Comparison of ENCODE assay signal across 12 cellular contexts in genomic region chr5:180007582-180007981, GRCh38.
DNase-seq lines count a peak whose midpoint lies in the region; ATAC-seq and TF ChIP-seq lines count a peak whose summit lies in the region.
"Had no signal": no experiment of that assay in that cellular context is flagged by ENCODE, and none has a peak within 500 bp of the region (broad histone marks: within the 10 kb centered on the region; RNA-seq: fewer than 3 reads in every experiment).

No MANE protein-coding gene starts in this region.

- peaks cover 50% of the 10 kb centered on the region for H3K36me3 Mint-ChIP-seq in nephron progenitor cell (ENCODE audit: low read depth)

- TF ChIP-seq CTCF in choroid plexus epithelial cell (conservative IDR thresholded peaks at IDR 0.05; ENCODE audit: low read depth, low read length) (no peak), nephron progenitor cell (IDR thresholded peaks at IDR 0.05) (no peak)

- H3K4me3 Mint-ChIP-seq in nephron progenitor cell: no peak overlapping the region
- H3K4me3 Mint-ChIP-seq: nephron had no signal

- DNase-seq in Jurkat, Clone E6-1 (ENCODE audit: low read depth, low spot score): peak; percentile 81
- DNase-seq in NCI-H2171 treated with DMSO at 0.1 percent for 48 hours (lab: John Stamatoyannopoulos, UW) (peak; percentile 93), choroid plexus epithelial cell (ENCODE audit: low read depth) (peak; percentile 10), nephron progenitor cell (no peak), NOMO-1 treated with DMSO at 0.1 percent for 48 hours (lab: John Stamatoyannopoulos, UW; ENCODE audit: unreplicated experiment) (no peak)
- DNase-seq in activated effector memory CD4-positive, alpha-beta T cell treated with anti-CD3 and anti-CD28 coated beads, Interleukin-2, amount 50 U/mL, for 16 hours: no peak
- DNase-seq: SHP77; stimulated activated CD4-positive, alpha-beta T cell treated with anti-CD3 and anti-CD28 coated beads, Interleukin-4, amount 100 ng/mL, for 1 hour had no signal

- no peaks in the 10 kb centered on the region for H3K27me3 Mint-ChIP-seq in nephron progenitor cell (ENCODE audit: low read depth, poor library complexity)
- H3K27me3 Mint-ChIP-seq: activated naive CD8-positive, alpha-beta T cell treated with anti-CD3 and anti-CD28 coated beads for 36 hours had no signal

- H3K27ac Mint-ChIP-seq in nephron progenitor cell: peak overlapping the region; percentile 91
- H3K27ac Mint-ChIP-seq: nephron had no signal

- peaks cover 26% of the 10 kb centered on the region for H3K4me1 Mint-ChIP-seq in nephron progenitor cell

- no peaks in the 10 kb centered on the region for H3K9me3 Mint-ChIP-seq in nephron progenitor cell
- H3K9me3 Mint-ChIP-seq: activated naive CD8-positive, alpha-beta T cell treated with anti-CD3 and anti-CD28 coated beads for 36 hours; nephron had no signal

- peak overlapping the region; percentile 30 for H3K4me3 ChIP-seq in Jurkat, Clone E6-1 (ENCODE audit: low read length)
- no peak overlapping the region for H3K4me3 ChIP-seq in choroid plexus epithelial cell (ENCODE audit: low read depth, low read length)

- ATAC-seq in GM19023 (IDR thresholded peaks at IDR 0.05; ENCODE audit: unreplicated experiment) (no peak), HG03135 (IDR thresholded peaks at IDR 0.05; ENCODE audit: unreplicated experiment) (no peak)

Comparison
In these comparisons a context has a peak if more than half of its experiments do, and no peak if none do; other contexts are left out.
1. DNase-seq: peak in Jurkat, Clone E6-1 (single experiment), NCI-H2171 treated with DMSO at 0.1 percent for 48 hours (single experiment) and choroid plexus epithelial cell (single experiment); none in nephron progenitor cell (single experiment), NOMO-1 treated with DMSO at 0.1 percent for 48 hours (single experiment) and activated effector memory CD4-positive, alpha-beta T cell treated with anti-CD3 and anti-CD28 coated beads, Interleukin-2, amount 50 U/mL, for 16 hours (single experiment).